Comparison of ENCODE assay signal across 8 cellular contexts in the genomic region with DNA sequence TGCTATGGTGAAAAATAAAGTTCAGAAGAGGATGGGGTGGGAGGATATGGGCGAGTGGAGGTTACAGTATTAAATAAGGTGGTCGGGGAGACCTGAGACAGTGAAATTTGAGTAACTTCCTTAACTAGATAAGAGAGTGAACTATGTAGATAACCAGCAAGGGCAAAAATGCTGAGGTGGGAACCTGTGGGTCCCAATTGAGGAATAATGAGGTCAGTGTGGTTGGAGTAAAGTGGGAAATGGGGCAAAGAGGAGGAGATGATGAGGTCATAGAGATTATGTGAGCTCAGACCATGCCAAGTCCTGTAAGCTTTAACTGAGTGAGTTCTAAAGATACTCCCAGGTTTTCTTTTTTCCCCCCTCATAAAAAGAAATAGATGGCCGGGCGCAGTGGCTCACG.
"Had no signal": no experiment of that assay in that cellular context is flagged by ENCODE, and none has a peak within 500 bp of the region (broad histone marks: within the 10 kb centered on the region; RNA-seq: fewer than 3 reads in every experiment).

No MANE protein-coding gene starts in this region.

- H3K9ac ChIP-seq: GM23248 had no signal

- H3K4me1 Mint-ChIP-seq: IgD-negative memory B cell had no signal

- H3K27ac ChIP-seq: GM23248 had no signal

- H3K27ac Mint-ChIP-seq: IgD-negative memory B cell had no signal

- H3K36me3 ChIP-seq: HAP-1 had no signal

- ATAC-seq: HCT116 had no signal

- H3K4me1 ChIP-seq: HAP-1 had no signal

- H3K4me3 ChIP-seq: GM23248, HAP-1 had no signal

- H3K9me3 ChIP-seq: HAP-1 had no signal

- H3K27me3 Mint-ChIP-seq: IgD-negative memory B cell had no signal

- DNase-seq: GM23248, GOT3, H7, KBM-7 had no signal

- H2AFZ ChIP-seq: GM23248 had no signal

- FAIRE-seq: HTR-8/SVneo had no signal

- H3K4me3 Mint-ChIP-seq: IgD-negative memory B cell had no signal
